Comparison of ENCODE assay signal across 1 cellular context in the genomic region with DNA sequence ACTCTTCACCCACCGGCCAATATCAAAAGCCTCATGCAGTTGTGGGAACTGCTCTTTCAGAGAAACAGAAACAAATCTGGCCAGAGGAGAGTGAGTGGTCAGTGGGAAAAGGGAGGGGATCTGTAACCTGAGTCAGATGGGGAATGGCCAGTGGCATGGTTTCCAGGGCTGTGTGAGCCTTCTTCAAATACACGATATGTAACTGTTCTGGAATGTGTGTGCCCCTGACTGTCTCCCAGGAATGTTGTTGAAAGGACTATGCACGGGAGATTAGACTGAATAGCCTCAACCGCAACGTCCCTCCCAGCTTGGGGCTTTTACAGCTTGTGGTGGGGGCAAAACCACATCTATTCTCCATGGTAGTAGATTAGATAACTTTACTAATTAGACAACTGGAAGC.
TF ChIP-seq lines count a peak whose summit lies in the region.

No MANE protein-coding gene starts in this region.

TF ChIP-seq in HEK293, 187 proteins besides CTCF, POLR2A, EP300 and RAD21 (continued from another document and continues in another):
- TF ChIP-seq, protein P1, sequence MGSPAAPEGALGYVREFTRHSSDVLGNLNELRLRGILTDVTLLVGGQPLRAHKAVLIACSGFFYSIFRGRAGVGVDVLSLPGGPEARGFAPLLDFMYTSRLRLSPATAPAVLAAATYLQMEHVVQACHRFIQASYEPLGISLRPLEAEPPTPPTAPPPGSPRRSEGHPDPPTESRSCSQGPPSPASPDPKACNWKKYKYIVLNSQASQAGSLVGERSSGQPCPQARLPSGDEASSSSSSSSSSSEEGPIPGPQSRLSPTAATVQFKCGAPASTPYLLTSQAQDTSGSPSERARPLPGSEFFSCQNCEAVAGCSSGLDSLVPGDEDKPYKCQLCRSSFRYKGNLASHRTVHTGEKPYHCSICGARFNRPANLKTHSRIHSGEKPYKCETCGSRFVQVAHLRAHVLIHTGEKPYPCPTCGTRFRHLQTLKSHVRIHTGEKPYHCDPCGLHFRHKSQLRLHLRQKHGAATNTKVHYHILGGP (tag by site-specific recombination; IDR thresholded peaks at IDR 0.05): no peak
- no peak for TF ChIP-seq MYNN (tag by site-specific recombination; IDR thresholded peaks at IDR 0.05; ENCODE audit: borderline replicate concordance)
- TF ChIP-seq ZNF837 (tag by site-specific recombination; IDR thresholded peaks at IDR 0.05): no peak
- TF ChIP-seq ZNF544 (tag by site-specific recombination; IDR thresholded peaks at IDR 0.05): no peak
- no peak for TF ChIP-seq ZNF280C (tag by site-specific recombination; IDR thresholded peaks at IDR 0.05)
- TF ChIP-seq ZNF776 (tag by site-specific recombination; IDR thresholded peaks at IDR 0.05; ENCODE audit: borderline replicate concordance): no peak
- no peak for TF ChIP-seq ZNF792 (tag by site-specific recombination; IDR thresholded peaks at IDR 0.05)
- no peak for TF ChIP-seq ZNF645 (tag by site-specific recombination; IDR thresholded peaks at IDR 0.05)
- no peak for TF ChIP-seq ZNF248 (tag by site-specific recombination; IDR thresholded peaks at IDR 0.05)
- TF ChIP-seq ZNF239 (tag by site-specific recombination; IDR thresholded peaks at IDR 0.05): no peak
- no peak for TF ChIP-seq ZNF19 (tag by site-specific recombination; IDR thresholded peaks at IDR 0.05; ENCODE audit: low read depth)
- TF ChIP-seq, protein P2, sequence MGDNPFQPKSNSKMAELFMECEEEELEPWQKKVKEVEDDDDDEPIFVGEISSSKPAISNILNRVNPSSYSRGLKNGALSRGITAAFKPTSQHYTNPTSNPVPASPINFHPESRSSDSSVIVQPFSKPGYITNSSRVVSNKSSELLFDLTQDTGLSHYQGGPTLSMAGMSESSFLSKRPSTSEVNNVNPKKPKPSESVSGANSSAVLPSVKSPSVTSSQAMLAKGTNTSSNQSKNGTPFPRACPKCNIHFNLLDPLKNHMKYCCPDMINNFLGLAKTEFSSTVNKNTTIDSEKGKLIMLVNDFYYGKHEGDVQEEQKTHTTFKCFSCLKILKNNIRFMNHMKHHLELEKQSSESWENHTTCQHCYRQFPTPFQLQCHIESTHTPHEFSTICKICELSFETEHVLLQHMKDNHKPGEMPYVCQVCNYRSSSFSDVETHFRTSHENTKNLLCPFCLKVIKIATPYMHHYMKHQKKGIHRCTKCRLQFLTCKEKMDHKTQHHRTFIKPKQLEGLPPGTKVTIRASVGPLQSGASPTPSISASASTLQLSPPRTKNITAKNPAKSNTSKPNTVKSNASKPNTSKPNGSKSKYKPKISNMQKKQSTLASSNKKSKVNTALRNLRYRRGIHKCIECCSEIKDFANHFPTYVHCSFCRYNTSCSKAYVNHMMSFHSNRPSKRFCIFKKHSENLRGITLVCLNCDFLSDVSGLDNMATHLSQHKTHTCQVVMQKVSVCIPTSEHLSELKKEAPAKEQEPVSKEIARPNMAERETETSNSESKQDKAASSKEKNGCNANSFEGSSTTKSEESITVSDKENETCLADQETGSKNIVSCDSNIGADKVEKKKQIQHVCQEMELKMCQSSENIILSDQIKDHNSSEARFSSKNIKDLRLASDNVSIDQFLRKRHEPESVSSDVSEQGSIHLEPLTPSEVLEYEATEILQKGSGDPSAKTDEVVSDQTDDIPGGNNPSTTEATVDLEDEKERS (tag by site-specific recombination; IDR thresholded peaks at IDR 0.05): no peak
- no peak for TF ChIP-seq SP3 (tag by site-specific recombination; IDR thresholded peaks at IDR 0.05)
- TF ChIP-seq, protein P3, sequence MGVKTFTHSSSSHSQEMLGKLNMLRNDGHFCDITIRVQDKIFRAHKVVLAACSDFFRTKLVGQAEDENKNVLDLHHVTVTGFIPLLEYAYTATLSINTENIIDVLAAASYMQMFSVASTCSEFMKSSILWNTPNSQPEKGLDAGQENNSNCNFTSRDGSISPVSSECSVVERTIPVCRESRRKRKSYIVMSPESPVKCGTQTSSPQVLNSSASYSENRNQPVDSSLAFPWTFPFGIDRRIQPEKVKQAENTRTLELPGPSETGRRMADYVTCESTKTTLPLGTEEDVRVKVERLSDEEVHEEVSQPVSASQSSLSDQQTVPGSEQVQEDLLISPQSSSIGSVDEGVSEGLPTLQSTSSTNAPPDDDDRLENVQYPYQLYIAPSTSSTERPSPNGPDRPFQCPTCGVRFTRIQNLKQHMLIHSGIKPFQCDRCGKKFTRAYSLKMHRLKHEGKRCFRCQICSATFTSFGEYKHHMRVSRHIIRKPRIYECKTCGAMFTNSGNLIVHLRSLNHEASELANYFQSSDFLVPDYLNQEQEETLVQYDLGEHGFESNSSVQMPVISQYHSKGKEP (tag by site-specific recombination; IDR thresholded peaks at IDR 0.05): no peak
- TF ChIP-seq ZNF311 (tag by site-specific recombination; IDR thresholded peaks at IDR 0.05; ENCODE audit: borderline replicate concordance): no peak
- TF ChIP-seq, protein P4, sequence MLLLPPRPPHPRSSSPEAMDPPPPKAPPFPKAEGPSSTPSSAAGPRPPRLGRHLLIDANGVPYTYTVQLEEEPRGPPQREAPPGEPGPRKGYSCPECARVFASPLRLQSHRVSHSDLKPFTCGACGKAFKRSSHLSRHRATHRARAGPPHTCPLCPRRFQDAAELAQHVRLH (tag by site-specific recombination; IDR thresholded peaks at IDR 0.05): no peak
- no peak for TF ChIP-seq ZNF16 (tag by site-specific recombination; IDR thresholded peaks at IDR 0.05; ENCODE audit: low read depth)
- TF ChIP-seq, protein P5, sequence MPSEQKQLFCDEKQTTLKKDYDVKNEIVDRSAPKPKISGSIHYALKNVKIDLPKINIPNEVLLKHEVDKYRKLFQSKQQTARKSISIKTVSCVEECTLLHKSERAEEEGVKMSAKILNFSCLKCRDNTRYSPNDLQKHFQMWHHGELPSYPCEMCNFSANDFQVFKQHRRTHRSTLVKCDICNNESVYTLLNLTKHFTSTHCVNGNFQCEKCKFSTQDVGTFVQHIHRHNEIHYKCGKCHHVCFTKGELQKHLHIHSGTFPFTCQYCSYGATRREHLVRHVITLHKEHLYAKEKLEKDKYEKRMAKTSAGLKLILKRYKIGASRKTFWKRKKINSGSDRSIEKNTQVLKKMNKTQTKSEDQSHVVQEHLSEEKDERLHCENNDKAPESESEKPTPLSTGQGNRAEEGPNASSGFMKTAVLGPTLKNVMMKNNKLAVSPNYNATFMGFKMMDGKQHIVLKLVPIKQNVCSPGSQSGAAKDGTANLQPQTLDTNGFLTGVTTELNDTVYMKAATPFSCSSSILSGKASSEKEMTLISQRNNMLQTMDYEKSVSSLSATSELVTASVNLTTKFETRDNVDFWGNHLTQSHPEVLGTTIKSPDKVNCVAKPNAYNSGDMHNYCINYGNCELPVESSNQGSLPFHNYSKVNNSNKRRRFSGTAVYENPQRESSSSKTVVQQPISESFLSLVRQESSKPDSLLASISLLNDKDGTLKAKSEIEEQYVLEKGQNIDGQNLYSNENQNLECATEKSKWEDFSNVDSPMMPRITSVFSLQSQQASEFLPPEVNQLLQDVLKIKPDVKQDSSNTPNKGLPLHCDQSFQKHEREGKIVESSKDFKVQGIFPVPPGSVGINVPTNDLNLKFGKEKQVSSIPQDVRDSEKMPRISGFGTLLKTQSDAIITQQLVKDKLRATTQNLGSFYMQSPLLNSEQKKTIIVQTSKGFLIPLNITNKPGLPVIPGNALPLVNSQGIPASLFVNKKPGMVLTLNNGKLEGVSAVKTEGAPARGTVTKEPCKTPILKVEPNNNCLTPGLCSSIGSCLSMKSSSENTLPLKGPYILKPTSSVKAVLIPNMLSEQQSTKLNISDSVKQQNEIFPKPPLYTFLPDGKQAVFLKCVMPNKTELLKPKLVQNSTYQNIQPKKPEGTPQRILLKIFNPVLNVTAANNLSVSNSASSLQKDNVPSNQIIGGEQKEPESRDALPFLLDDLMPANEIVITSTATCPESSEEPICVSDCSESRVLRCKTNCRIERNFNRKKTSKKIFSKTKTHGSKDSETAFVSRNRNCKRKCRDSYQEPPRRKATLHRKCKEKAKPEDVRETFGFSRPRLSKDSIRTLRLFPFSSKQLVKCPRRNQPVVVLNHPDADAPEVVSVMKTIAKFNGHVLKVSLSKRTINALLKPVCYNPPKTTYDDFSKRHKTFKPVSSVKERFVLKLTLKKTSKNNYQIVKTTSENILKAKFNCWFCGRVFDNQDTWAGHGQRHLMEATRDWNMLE (tag by site-specific recombination; conservative IDR thresholded peaks at IDR 0.05; ENCODE audit: low read depth): no peak
- TF ChIP-seq ZNF404 (tag by site-specific recombination; IDR thresholded peaks at IDR 0.05): no peak
- no peak for TF ChIP-seq ZNF76 (tag by site-specific recombination; IDR thresholded peaks at IDR 0.05; ENCODE audit: borderline replicate concordance, low read depth)
- TF ChIP-seq, protein P6, sequence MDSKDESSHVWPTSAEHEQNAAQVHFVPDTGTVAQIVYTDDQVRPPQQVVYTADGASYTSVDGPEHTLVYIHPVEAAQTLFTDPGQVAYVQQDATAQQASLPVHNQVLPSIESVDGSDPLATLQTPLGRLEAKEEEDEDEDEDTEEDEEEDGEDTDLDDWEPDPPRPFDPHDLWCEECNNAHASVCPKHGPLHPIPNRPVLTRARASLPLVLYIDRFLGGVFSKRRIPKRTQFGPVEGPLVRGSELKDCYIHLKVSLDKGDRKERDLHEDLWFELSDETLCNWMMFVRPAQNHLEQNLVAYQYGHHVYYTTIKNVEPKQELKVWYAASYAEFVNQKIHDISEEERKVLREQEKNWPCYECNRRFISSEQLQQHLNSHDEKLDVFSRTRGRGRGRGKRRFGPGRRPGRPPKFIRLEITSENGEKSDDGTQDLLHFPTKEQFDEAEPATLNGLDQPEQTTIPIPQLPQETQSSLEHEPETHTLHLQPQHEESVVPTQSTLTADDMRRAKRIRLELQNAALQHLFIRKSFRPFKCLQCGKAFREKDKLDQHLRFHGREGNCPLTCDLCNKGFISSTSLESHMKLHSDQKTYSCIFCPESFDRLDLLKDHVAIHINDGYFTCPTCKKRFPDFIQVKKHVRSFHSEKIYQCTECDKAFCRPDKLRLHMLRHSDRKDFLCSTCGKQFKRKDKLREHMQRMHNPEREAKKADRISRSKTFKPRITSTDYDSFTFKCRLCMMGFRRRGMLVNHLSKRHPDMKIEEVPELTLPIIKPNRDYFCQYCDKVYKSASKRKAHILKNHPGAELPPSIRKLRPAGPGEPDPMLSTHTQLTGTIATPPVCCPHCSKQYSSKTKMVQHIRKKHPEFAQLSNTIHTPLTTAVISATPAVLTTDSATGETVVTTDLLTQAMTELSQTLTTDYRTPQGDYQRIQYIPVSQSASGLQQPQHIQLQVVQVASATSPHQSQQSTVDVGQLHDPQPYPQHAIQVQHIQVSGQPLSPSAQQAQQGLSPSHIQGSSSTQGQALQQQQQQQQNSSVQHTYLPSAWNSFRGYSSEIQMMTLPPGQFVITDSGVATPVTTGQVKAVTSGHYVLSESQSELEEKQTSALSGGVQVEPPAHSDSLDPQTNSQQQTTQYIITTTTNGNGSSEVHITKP (tag by site-specific recombination; IDR thresholded peaks at IDR 0.05): no peak
- TF ChIP-seq, protein P7, sequence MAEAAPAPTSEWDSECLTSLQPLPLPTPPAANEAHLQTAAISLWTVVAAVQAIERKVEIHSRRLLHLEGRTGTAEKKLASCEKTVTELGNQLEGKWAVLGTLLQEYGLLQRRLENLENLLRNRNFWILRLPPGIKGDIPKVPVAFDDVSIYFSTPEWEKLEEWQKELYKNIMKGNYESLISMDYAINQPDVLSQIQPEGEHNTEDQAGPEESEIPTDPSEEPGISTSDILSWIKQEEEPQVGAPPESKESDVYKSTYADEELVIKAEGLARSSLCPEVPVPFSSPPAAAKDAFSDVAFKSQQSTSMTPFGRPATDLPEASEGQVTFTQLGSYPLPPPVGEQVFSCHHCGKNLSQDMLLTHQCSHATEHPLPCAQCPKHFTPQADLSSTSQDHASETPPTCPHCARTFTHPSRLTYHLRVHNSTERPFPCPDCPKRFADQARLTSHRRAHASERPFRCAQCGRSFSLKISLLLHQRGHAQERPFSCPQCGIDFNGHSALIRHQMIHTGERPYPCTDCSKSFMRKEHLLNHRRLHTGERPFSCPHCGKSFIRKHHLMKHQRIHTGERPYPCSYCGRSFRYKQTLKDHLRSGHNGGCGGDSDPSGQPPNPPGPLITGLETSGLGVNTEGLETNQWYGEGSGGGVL (tag by site-specific recombination; IDR thresholded peaks at IDR 0.05): peak; percentile 48; the same call in 1 of the 2 replicates
- TF ChIP-seq ZNF785 (tag by site-specific recombination; IDR thresholded peaks at IDR 0.05): no peak
- TF ChIP-seq ZNF221 (tag by site-specific recombination; IDR thresholded peaks at IDR 0.05; ENCODE audit: borderline replicate concordance): no peak
- TF ChIP-seq ZNF155 (tag by site-specific recombination; IDR thresholded peaks at IDR 0.05): no peak
- TF ChIP-seq ZNF423 (tag by site-specific recombination; IDR thresholded peaks at IDR 0.05): no peak
- no peak for TF ChIP-seq ZNF184 (tag by site-specific recombination; IDR thresholded peaks at IDR 0.05)
- no peak for TF ChIP-seq ZNF548 (tag by site-specific recombination; IDR thresholded peaks at IDR 0.05)
- no peak for TF ChIP-seq ZNF426 (tag by site-specific recombination; IDR thresholded peaks at IDR 0.05)
- TF ChIP-seq ZXDB (tag by site-specific recombination; IDR thresholded peaks at IDR 0.05): peak; percentile 72
- 0 out of 2 replicates have a peak, but pooled peaks have one; percentile 25 for TF ChIP-seq ZNF341 (tag by site-specific recombination; IDR thresholded peaks at IDR 0.05; ENCODE audit: low read depth)
- TF ChIP-seq MZF1 (tag by site-specific recombination; IDR thresholded peaks at IDR 0.05; ENCODE audit: borderline replicate concordance): no peak
- 0 out of 2 replicates have a peak, but pooled peaks have one; percentile 9 for TF ChIP-seq MEIS1 (CRISPR knock-in tag; IDR thresholded peaks at IDR 0.05; ENCODE audit: borderline replicate concordance)
- no peak for TF ChIP-seq ZNF211 (tag by site-specific recombination; IDR thresholded peaks at IDR 0.05; ENCODE audit: low read depth)
- TF ChIP-seq ZNF302 (tag by site-specific recombination; IDR thresholded peaks at IDR 0.05; ENCODE audit: low read depth): no peak
- TF ChIP-seq ZNF560 (tag by site-specific recombination; IDR thresholded peaks at IDR 0.05; ENCODE audit: borderline replicate concordance): no peak
